ENCODE assay signal across 11 cellular contexts in the genomic region with DNA sequence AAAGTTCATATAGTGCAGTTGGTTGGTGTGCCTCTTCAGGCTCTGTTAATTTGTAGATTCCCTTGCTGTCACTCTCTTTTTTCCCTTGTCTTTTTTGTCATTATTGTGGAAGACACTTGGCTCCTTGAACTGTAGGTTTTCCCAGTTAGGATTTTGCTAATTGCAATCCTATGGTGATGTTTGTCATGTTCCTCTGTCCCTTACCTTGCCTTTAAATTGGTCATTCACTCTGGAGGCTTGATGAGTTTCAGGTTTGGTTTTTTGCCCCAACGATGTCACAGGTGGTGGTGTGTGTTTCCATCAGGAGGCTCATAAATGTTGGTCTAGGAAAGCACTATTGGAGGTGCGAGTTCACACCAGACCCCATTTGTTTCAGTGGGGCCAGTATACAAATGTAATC.
"Had no signal": no experiment of that assay in that cellular context is flagged by ENCODE, and none has a peak within 500 bp of the region (broad histone marks: within the 10 kb centered on the region; RNA-seq: fewer than 3 reads in every experiment).

No MANE protein-coding gene starts in this region.

- H3K9ac ChIP-seq: GM23248 had no signal

- H3K36me3 ChIP-seq: HAP-1 had no signal

- H2AFZ ChIP-seq: GM23248, GM23338 had no signal

- FAIRE-seq: H1, H54 had no signal

- DNase-seq: GM23248, GOT3, H7, H9, HCEC 1CT, HFFc6 had no signal

- H3K4me1 ChIP-seq: HAP-1 had no signal

- H3K27ac ChIP-seq: GM23248 had no signal

- ATAC-seq: GM23338, HCT116 had no signal

- H3K9me3 ChIP-seq: HAP-1 had no signal

- H3K4me3 ChIP-seq: GM23248, GM23338, HAP-1 had no signal

- H3K4me2 ChIP-seq: GM23338 had no signal
